Comparison of ENCODE assay signal across 8 cellular contexts in the genomic region with DNA sequence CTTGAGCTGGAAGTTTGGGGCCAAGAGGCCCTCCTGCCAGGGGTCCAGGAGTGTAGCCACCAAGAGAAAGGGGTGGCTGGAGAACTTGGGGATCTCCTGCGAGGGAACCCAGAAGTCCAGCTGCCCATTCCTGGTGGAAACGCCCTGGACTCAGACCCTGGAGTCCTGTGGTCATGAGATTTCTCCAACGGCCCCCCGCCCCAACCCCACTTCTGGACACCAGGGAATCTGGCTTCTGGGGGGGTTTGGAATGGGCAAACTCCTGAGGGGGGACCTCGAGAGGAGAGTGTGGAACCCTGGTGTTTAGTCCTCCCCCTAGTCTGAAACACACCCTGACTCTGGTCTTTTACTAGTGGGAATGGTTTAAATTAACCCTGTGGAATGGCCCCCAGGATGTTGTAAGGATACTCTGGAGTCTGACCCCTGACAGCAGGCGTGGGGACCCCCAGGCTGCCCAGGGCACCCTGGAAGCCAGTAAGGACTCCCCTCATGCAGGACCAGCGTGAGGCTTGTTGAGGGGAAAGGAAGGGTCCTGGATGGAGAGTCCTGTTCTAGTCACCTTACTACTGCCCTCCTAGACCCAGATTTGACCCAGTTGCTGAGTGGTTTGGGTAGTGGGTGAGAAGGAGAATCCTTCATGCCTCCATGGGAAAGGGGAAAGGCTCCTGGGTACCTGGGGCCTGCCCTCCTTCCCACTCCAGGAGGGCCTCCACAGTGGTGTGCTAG. TPM values are rescaled to one million over a fixed set of nuclear protein-coding genes. Genes with fewer than 3 reads are reported as not detected.
DNase-seq lines count a peak whose midpoint lies in the region; ATAC-seq and TF ChIP-seq lines count a peak whose summit lies in the region.

No MANE protein-coding gene starts in this region.

- H3K36me3 ChIP-seq in transverse colon, result no peaks in the 10 kb centered on the region

- H3K27me3 ChIP-seq in transverse colon, result no peaks in the 10 kb centered on the region

- H3K36me3 Mint-ChIP-seq in activated T-cell treated with anti-CD3 and anti-CD28 coated beads, Interleukin-2, amount 50 U/mL, for 72 hours (ENCODE audit: insufficient read depth in 2 of 2), result no peaks in the 10 kb centered on the region
- H3K36me3 Mint-ChIP-seq in brain (peaks cover 5% of the 10 kb centered on the region), memory B cell (peaks cover 3% of the 10 kb centered on the region)

- H3K9me3 ChIP-seq in transverse colon, result no peaks in the 10 kb centered on the region

- H3K4me1 ChIP-seq in transverse colon, result peaks cover 8 to 36% (median 31%) of the 10 kb centered on the region in 4 donors

- in situ Hi-C loops in transverse colon (cut with MboI; ENCODE audit: low pct_ligation_motif_present in 1 of 4, low pct_unique_long_range_greater_than_20kb in 1 of 4, low sequenced_read_pairs in 3 of 4), result loop anchor here in 2 of 4 donors (25.0 kb wide), 1 partner anchor 265 kb away; a partner anchor contains a TSS

- TF ChIP-seq EP300 in transverse colon (IDR thresholded peaks at IDR 0.05; ENCODE audit: low read depth), result no peak

- TF ChIP-seq POLR2A in transverse colon (IDR thresholded peaks at IDR 0.05), result no peak

- intact Hi-C loops in transverse colon (cut with DNase I; ENCODE audit: low total_unique reads), result loop anchor here (5.0 kb wide), 1 partner anchor 105 kb away; a partner anchor contains a TSS

- WGBS in transverse colon (ENCODE audit: low coverage in 1 of 2), 2 donors, result 32% methylated on average over 5 of the region's 7 CpGs; no CpG with 5 or more reads in 1 of the 2 donors

- H3K27ac ChIP-seq in transverse colon, result peak overlapping the region; percentile 66 to 88 (median 83)

- H3K27me3 Mint-ChIP-seq in activated T-cell treated with anti-CD3 and anti-CD28 coated beads, Interleukin-2, amount 50 U/mL, for 72 hours (ENCODE audit: low read depth), result no peaks in the 10 kb centered on the region
- H3K27me3 Mint-ChIP-seq in brain (peaks cover 9% of the 10 kb centered on the region), memory B cell (peaks cover 6% of the 10 kb centered on the region)

- ATAC-seq in activated T-cell treated with anti-CD3 and anti-CD28 coated beads, Interleukin-2, amount 50 U/mL, for 72 hours (replicated peaks in 1 of 2), result no peak
- ATAC-seq in memory B cell (ENCODE audit: low read depth), result no peak
- no peak for ATAC-seq in HG03354 (IDR thresholded peaks at IDR 0.05; ENCODE audit: poor library complexity, severe bottlenecking, unreplicated experiment)

- DNase-seq in activated T-cell treated with anti-CD3 and anti-CD28 coated beads, Interleukin-2, amount 50 U/mL, for 72 hours, result no peak
- no peak for DNase-seq in activated T-cell treated with anti-CD3 and anti-CD28 coated beads, Interleukin-2, amount 50 U/mL, for 1 hour
- DNase-seq in memory B cell (ENCODE audit: low spot score in 2 of 2), result no peak
- DNase-seq in transverse colon, result no peak
- DNase-seq in CD1c-positive myeloid dendritic cell (ENCODE audit: extremely low spot score), result no peak
- no peak for DNase-seq in HuH-7.5 (ENCODE audit: low spot score)

- TF ChIP-seq CTCF in brain (conservative IDR thresholded peaks at IDR 0.05) (no peak), transverse colon (IDR thresholded peaks at IDR 0.05) (no peak)

- H3K4me3 ChIP-seq in transverse colon, result peak overlapping the region; percentile 55 to 67 (median 62)

- H3K9me3 Mint-ChIP-seq in activated T-cell treated with anti-CD3 and anti-CD28 coated beads, Interleukin-2, amount 50 U/mL, for 72 hours, result no peaks in the 10 kb centered on the region
- H3K9me3 Mint-ChIP-seq in brain (no peaks in the 10 kb centered on the region), memory B cell (no peaks in the 10 kb centered on the region)

- H3K4me1 Mint-ChIP-seq in activated T-cell treated with anti-CD3 and anti-CD28 coated beads, Interleukin-2, amount 50 U/mL, for 72 hours (ENCODE audit: low read depth), result peaks cover 9% of the 10 kb centered on the region
- peaks cover 60% of the 10 kb centered on the region for H3K4me1 Mint-ChIP-seq in brain
- peaks cover 5% of the 10 kb centered on the region for H3K4me1 Mint-ChIP-seq in memory B cell

- H3K4me3 Mint-ChIP-seq in activated T-cell treated with anti-CD3 and anti-CD28 coated beads, Interleukin-2, amount 50 U/mL, for 72 hours, result peak overlapping the region; percentile 61 to 88
- peak overlapping the region; percentile 90 to 99 (median 92) for H3K4me3 Mint-ChIP-seq in brain
- peak overlapping the region; percentile 64 for H3K4me3 Mint-ChIP-seq in memory B cell

- H3K27ac Mint-ChIP-seq in activated T-cell treated with anti-CD3 and anti-CD28 coated beads, Interleukin-2, amount 50 U/mL, for 72 hours, result no peak overlapping the region
- peak overlapping the region; percentile 94 to 99 (median 98) for H3K27ac Mint-ChIP-seq in brain
- no peak overlapping the region for H3K27ac Mint-ChIP-seq in memory B cell

RNA-seq across cellular contexts. Expression of a gene that starts 0.5 kb away (rescaled TPM):
- total RNA-seq in activated T-cell treated with anti-CD3 and anti-CD28 coated beads, Interleukin-2, amount 50 U/mL, for 72 hours, result 1 to 10 TPM; 3.0 to 5.4 TPM
- 14.7 TPM for polyA plus RNA-seq in brain (ENCODE audit: insufficient read depth, low read depth, low replicate concordance)
- 10 to 100 TPM in 2 of 4 donors, 1 to 10 TPM in 2; 4.5 to 23.5 (median 13.4) TPM for total RNA-seq in transverse colon

RNA-seq across cellular contexts. Expression of a gene that starts 5.8 kb away (rescaled TPM):
- 10 to 100 TPM; 15.7 to 16.8 TPM for total RNA-seq in activated T-cell treated with anti-CD3 and anti-CD28 coated beads, Interleukin-2, amount 50 U/mL, for 72 hours
- polyA plus RNA-seq in brain (ENCODE audit: insufficient read depth, low read depth, low replicate concordance), result 13.3 TPM
- total RNA-seq in transverse colon, result 10 to 100 TPM; 26.2 to 33.9 (median 31.3) TPM

RNA-seq across cellular contexts. Expression of a gene that starts 39.1 kb away (rescaled TPM):
- total RNA-seq in activated T-cell treated with anti-CD3 and anti-CD28 coated beads, Interleukin-2, amount 50 U/mL, for 72 hours, result 1 to 10 TPM in 1 of 2 donors, under 1 TPM in 1; 0.39 to 1.7 TPM
- polyA plus RNA-seq in brain (ENCODE audit: insufficient read depth, low read depth, low replicate concordance), result 84.1 TPM
- 100 to 1,000 TPM; 141 to 290 (median 177) TPM for total RNA-seq in transverse colon

RNA-seq across cellular contexts. Expression of a gene that starts 51.3 kb away (rescaled TPM):
- total RNA-seq in activated T-cell treated with anti-CD3 and anti-CD28 coated beads, Interleukin-2, amount 50 U/mL, for 72 hours, result 10 to 100 TPM; 65.5 to 92.2 TPM
- polyA plus RNA-seq in brain (ENCODE audit: insufficient read depth, low read depth, low replicate concordance), result 31.0 TPM
- 10 to 100 TPM; 66.5 to 86.2 (median 71.7) TPM for total RNA-seq in transverse colon

Comparison
In these comparisons a context has a peak if more than half of its experiments do, and no peak if none do; other contexts are left out.
1. H3K27ac Mint-ChIP-seq: peak in brain (5 of 5); none in activated T-cell treated with anti-CD3 and anti-CD28 coated beads, Interleukin-2, amount 50 U/mL, for 72 hours (single experiment) and memory B cell (single experiment).
2. RNA of a gene that starts 39.1 kb away (total RNA-seq): 141 to 290 TPM in transverse colon; 0.39 to 1.7 TPM in activated T-cell treated with anti-CD3 and anti-CD28 coated beads, Interleukin-2, amount 50 U/mL, for 72 hours; every median in the first group is over 10 times any median in the second.
3. Peak in every context shown above with its lines, with median percentiles within 50 percentile points of each other: H3K4me3 Mint-ChIP-seq.